21 cellular contexts compared by ENCODE assay signal in the genomic region with DNA sequence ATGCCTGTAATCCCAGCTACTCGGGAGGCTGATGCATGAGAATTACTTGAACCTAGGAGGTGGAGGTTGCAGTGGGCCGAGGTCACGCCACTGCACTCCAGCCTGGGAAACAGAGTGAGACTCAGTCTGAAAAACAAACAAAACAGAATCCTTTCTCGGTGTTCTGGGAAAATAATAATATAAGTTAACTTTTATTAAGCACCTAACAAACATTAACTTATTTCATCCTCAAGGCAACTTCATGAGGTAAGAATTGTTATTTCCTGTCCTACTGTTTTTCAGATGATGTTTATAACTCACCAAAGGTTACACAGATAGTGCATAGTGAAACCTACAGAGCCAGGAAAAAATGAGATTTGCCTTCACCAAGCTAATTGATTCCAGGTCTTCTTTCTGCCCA.
"Had no signal": no experiment of that assay in that cellular context is flagged by ENCODE, and none has a peak within 500 bp of the region (broad histone marks: within the 10 kb centered on the region; RNA-seq: fewer than 3 reads in every experiment).

No MANE protein-coding gene starts in this region.

- H3K27me3 ChIP-seq: dorsolateral prefrontal cortex, esophagus squamous epithelium, gastrocnemius medialis, heart right ventricle, left lung had no signal

- H3K4me3 ChIP-seq: coronary artery, dorsolateral prefrontal cortex, esophagus squamous epithelium, gastrocnemius medialis, heart right ventricle, left lung, lower lobe of right lung had no signal

- H3K27ac ChIP-seq: coronary artery, dorsolateral prefrontal cortex, esophagus squamous epithelium, gastrocnemius medialis, heart right ventricle, left lung, lower lobe of right lung had no signal

- ATAC-seq: esophagus mucosa, gastrocnemius medialis, heart right ventricle, left colon, left lung, left ventricle myocardium superior, lower lobe of right lung had no signal

- H3K36me3 ChIP-seq: esophagus squamous epithelium, gastrocnemius medialis, heart right ventricle, left lung, lower lobe of right lung had no signal

- DNase-seq: dermis blood vessel endothelial cell; dorsolateral prefrontal cortex; effector CD4-positive, alpha-beta T cell; effector memory CD4-positive, alpha-beta T cell; erythroblast; esophagus squamous epithelium; foreskin fibroblast; foreskin melanocyte; gastrocnemius medialis; glutamatergic neuron; head of caudate nucleus; heart right ventricle; hippocampal formation; left colon; left lung; left ventricle myocardium superior; lower lobe of right lung; mesendoderm; midbrain had no signal

- H3K4me1 ChIP-seq: esophagus squamous epithelium, gastrocnemius medialis, heart right ventricle, lower lobe of right lung had no signal

- H3K9me3 ChIP-seq: esophagus squamous epithelium, gastrocnemius medialis, heart right ventricle, left lung, lower lobe of right lung had no signal
